22 cellular contexts compared by ENCODE assay signal in genomic region chr18:3284501-3284900, GRCh38. TPM values are rescaled to one million over a fixed set of nuclear protein-coding genes. Genes with fewer than 3 reads are reported as not detected.
DNase-seq lines count a peak whose midpoint lies in the region; ATAC-seq and TF ChIP-seq lines count a peak whose summit lies in the region.
"Had no signal": no experiment of that assay in that cellular context is flagged by ENCODE, and none has a peak within 500 bp of the region (broad histone marks: within the 10 kb centered on the region; RNA-seq: fewer than 3 reads in every experiment).

No MANE protein-coding gene starts in this region.

- H3K23ac ChIP-seq in trophoblast cell (ENCODE audit: low read length), result no peak overlapping the region

- ATAC-seq in HCT116 (no peak), HG02852 (IDR thresholded peaks at IDR 0.05; ENCODE audit: unreplicated experiment) (no peak)
- ATAC-seq: CD8-positive, alpha-beta T cell; K562 had no signal

- CTCF ChIA-PET in HCT116 (lab: Charles Lee), result interaction anchor here (0.6 to 6.5 kb wide), 2 partner anchors 310 to 381 kb away, joined by 3 to 65 read pairs; no protein-coding TSS in a partner anchor
- CTCF ChIA-PET in RWPE1 (lab: Yijun Ruan, JAX), result no interaction called here

- H3K79me2 ChIP-seq in HCT116 (ENCODE audit: insufficient read depth, low read length) (no peaks in the 10 kb centered on the region), trophoblast cell (ENCODE audit: control insufficient read depth, insufficient read depth, low read length, poor library complexity) (no peaks in the 10 kb centered on the region)

- peak overlapping the region; percentile 23 for H2AFZ ChIP-seq in HCT116 (ENCODE audit: low read depth, low read length, poor library complexity, severe bottlenecking)
- H2AFZ ChIP-seq in trophoblast cell (ENCODE audit: insufficient read depth, low read length, poor library complexity), result no peak overlapping the region

- H2BK12ac ChIP-seq in trophoblast cell (ENCODE audit: low read length), result no peak overlapping the region

- no peak overlapping the region for H2BK120ac ChIP-seq in trophoblast cell (ENCODE audit: insufficient read depth, low read length, poor library complexity)

- H3K4me2 ChIP-seq in HCT116 (ENCODE audit: low read length) (peak overlapping the region; percentile 13; the same call in 1 of the 2 replicates), trophoblast cell (ENCODE audit: low read length) (no peak overlapping the region)
- H3K4me2 ChIP-seq: BLaER1, SK-N-SH had no signal

- H3K79me1 ChIP-seq in trophoblast cell (ENCODE audit: low read length), result peaks cover 3% of the 10 kb centered on the region

- no peak overlapping the region for H2AK5ac ChIP-seq in trophoblast cell (ENCODE audit: low read length)

- no peaks in the 10 kb centered on the region for H3K27me3 ChIP-seq in HCT116 (ENCODE audit: insufficient read depth, low read length)
- no peaks in the 10 kb centered on the region for H3K27me3 ChIP-seq in trophoblast cell (ENCODE audit: insufficient read depth, low read length)
- H3K27me3 ChIP-seq: BLaER1, MG63 had no signal

- no peak overlapping the region for H3K4me3 ChIP-seq in HCT116 (replicated peaks in 1 of 2; ENCODE audit: low read depth in 1 of 2, low read length in 2 of 2)
- no peak overlapping the region for H3K4me3 ChIP-seq in trophoblast cell (ENCODE audit: low read depth, low read length)
- H3K4me3 ChIP-seq: BLaER1, K562, MG63 had no signal

- peaks cover 15 to 40% of the 10 kb centered on the region in 2 experiments for H3K4me1 ChIP-seq in HCT116 (ENCODE audit: control insufficient read depth in 1 of 2, insufficient read depth in 2 of 2, low read length in 2 of 2)
- H3K4me1 ChIP-seq in trophoblast cell (ENCODE audit: control insufficient read depth in 1 of 2, insufficient read depth in 2 of 2, low read length in 2 of 2), result peaks cover 6 to 12% of the 10 kb centered on the region in 2 experiments

- H2BK5ac ChIP-seq in trophoblast cell (ENCODE audit: low read depth, low read length, poor library complexity), result no peak overlapping the region

- no peaks in the 10 kb centered on the region for H3K9me2 ChIP-seq in HCT116 (ENCODE audit: insufficient read depth)
- H3K9me2 ChIP-seq: SK-N-SH had no signal

- TF ChIP-seq RAD21 in HCT116 (IDR thresholded peaks at IDR 0.05; ENCODE audit: low read depth), result no peak

- H3K18ac ChIP-seq in trophoblast cell (ENCODE audit: low read length), result no peak overlapping the region

- H3K36me3 ChIP-seq in HCT116 (ENCODE audit: control insufficient read depth in 1 of 2, insufficient read depth in 2 of 2, low read length in 2 of 2), result no peaks in the 10 kb centered on the region
- no peaks in the 10 kb centered on the region for H3K36me3 ChIP-seq in trophoblast cell (ENCODE audit: control insufficient read depth in 1 of 2, insufficient read depth in 2 of 2, low read length in 2 of 2)
- H3K36me3 ChIP-seq: BLaER1, MG63 had no signal

- H4K91ac ChIP-seq in trophoblast cell (ENCODE audit: low read depth, low read length), result no peak overlapping the region

- no peak overlapping the region for H4K8ac ChIP-seq in trophoblast cell (ENCODE audit: low read depth, low read length)

- H3K9me3 ChIP-seq in HCT116 (ENCODE audit: control insufficient read depth in 1 of 2, insufficient read depth in 1 of 2, low read depth in 1 of 2, low read length in 2 of 2) (no peaks in the 10 kb centered on the region; a peak in 1 of 4 replicates), trophoblast cell (ENCODE audit: insufficient read depth, low read depth, low read length) (no peaks in the 10 kb centered on the region)
- H3K9me3 ChIP-seq: MG63, SK-N-SH had no signal

- intact Hi-C loops in HCT116 (cut with micrococcal nuclease), result loop anchor here (5.0 kb wide), 1 partner anchor 423 kb away; no protein-coding TSS in a partner anchor

- POLR2A ChIA-PET in HCT116 (lab: Charles Lee) (interaction anchor here (1.8 kb wide), 1 partner anchor 13 kb away, joined by 7 read pairs; no protein-coding TSS in a partner anchor), RWPE1 (lab: Yijun Ruan, JAX; ENCODE audit: low non-redundant PET) (no interaction called here)

- no peaks in the 10 kb centered on the region for H4K20me1 ChIP-seq in HCT116 (ENCODE audit: insufficient read depth)
- H4K20me1 ChIP-seq: BLaER1 had no signal

- H3K14ac ChIP-seq in trophoblast cell (ENCODE audit: low read length), result no peak overlapping the region

- no peak overlapping the region for H3K9ac ChIP-seq in HCT116 (ENCODE audit: low read length)
- H3K9ac ChIP-seq in trophoblast cell (ENCODE audit: low read length), result no peak overlapping the region
- H3K9ac ChIP-seq: BLaER1, SK-N-SH had no signal

- no peak for TF ChIP-seq POLR2A in HCT116 (IDR thresholded peaks at IDR 0.05; ENCODE audit: borderline replicate concordance, extremely low read depth, insufficient read depth, insufficient read length)

- H3K27ac ChIP-seq in HCT116 (ENCODE audit: low read depth, low read length) (no peak overlapping the region), RWPE1 (0 out of 2 replicates have a peak overlapping the region, but pooled peaks have one; percentile 8), trophoblast cell (ENCODE audit: low read depth, low read length) (no peak overlapping the region)
- H3K27ac ChIP-seq: BLaER1 had no signal

- BruUV-seq in HCT116 (replicated peaks; lab: Mats Ljungman, UMichigan), result no TSS peak

- TF ChIP-seq CTCF in HCT116 (IDR thresholded peaks at IDR 0.05 in 2 of 3, conservative IDR thresholded peaks at IDR 0.05 in 1 of 3; ENCODE audit: borderline replicate concordance in 1 of 3, insufficient read depth in 1 of 3, low read depth in 2 of 3, low read length in 2 of 3) (no peak), RWPE1 (conservative IDR thresholded peaks at IDR 0.05; ENCODE audit: low read depth) (no peak)

- H4K12ac ChIP-seq in trophoblast cell (ENCODE audit: low read depth, low read length), result no peak overlapping the region

- no peak overlapping the region for H3K4ac ChIP-seq in trophoblast cell (ENCODE audit: low read depth, low read length)

- RAD21 ChIA-PET in HCT116 (lab: Charles Lee; ENCODE audit: low non-redundant PET in 1 of 2, low total read pairs in 2 of 2, uncharacterized antibody in 2 of 2, unreplicated experiment in 2 of 2), result no interaction called here

- no CpG with 5 or more reads among the region's 9 CpGs for WGBS in trophoblast cell (ENCODE audit: extremely low coverage, insufficient coverage, insufficient read length)

- no peak for DNase-seq in HCT116 (ENCODE audit: low read depth, low spot score)
- DNase-seq in RWPE1 (ENCODE audit: low spot score), result no peak
- peak; percentile 70 for DNase-seq in islet precursor cell
- DNase-seq in trophoblast cell, result peak; percentile 16 to 52
- no peak for DNase-seq in NCI-H82 treated with DMSO at 0.1 percent for 48 hours (lab: John Stamatoyannopoulos, UW; ENCODE audit: unreplicated experiment)
- no peak for DNase-seq in C1 segment of cervical spinal cord (lab: John Stamatoyannopoulos, UW)
- DNase-seq: ACHN; CD8-positive, alpha-beta T cell; GDM1; H7; HFFc6; MG63; NCI-H1417; NCI-H1694 treated with DMSO at 0.1 percent for 48 hours; NCI-H2081 treated with DMSO at 0.1 percent for 48 hours; NCI-H2171 treated with DMSO at 0.1 percent for 48 hours; RPMI8226; SIG-M5 had no signal

TF ChIP-seq in HCT116, 20 proteins besides CTCF, POLR2A, EP300 and RAD21:
- TF ChIP-seq SP1 (IDR thresholded peaks at IDR 0.05; ENCODE audit: low read depth) (no peak), SIN3A (IDR thresholded peaks at IDR 0.05; ENCODE audit: low read depth) (no peak), CEBPB (IDR thresholded peaks at IDR 0.05; ENCODE audit: low read depth) (no peak), CBX3 (IDR thresholded peaks at IDR 0.05; ENCODE audit: low read depth) (no peak), EGR1 (IDR thresholded peaks at IDR 0.05; ENCODE audit: low read depth) (no peak), ZNF274 (IDR thresholded peaks at IDR 0.05; ENCODE audit: low read depth, low read length) (no peak)
- TF ChIP-seq, protein P1, sequence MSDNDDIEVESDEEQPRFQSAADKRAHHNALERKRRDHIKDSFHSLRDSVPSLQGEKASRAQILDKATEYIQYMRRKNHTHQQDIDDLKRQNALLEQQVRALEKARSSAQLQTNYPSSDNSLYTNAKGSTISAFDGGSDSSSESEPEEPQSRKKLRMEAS (IDR thresholded peaks at IDR 0.05), result no peak

RNA-seq across cellular contexts. Expression of gene MYL12B, which starts 22.6 kb away (rescaled TPM):
- total RNA-seq in HCT116 (2021; ENCODE audit: unreplicated experiment), result 403 TPM
- polyA plus RNA-seq in HCT116 (2012), result 450 and 510 TPM in 2 replicates
- 559 and 577 TPM in 2 replicates for polyA plus RNA-seq in trophoblast cell (2013)

RNA-seq across cellular contexts. Expression of gene MYL12A, which starts 36.9 kb away (rescaled TPM):
- 314 TPM for total RNA-seq in HCT116 (2021; ENCODE audit: unreplicated experiment)
- polyA plus RNA-seq in HCT116 (2012), result 288 and 353 TPM in 2 replicates
- 475 and 498 TPM in 2 replicates for polyA plus RNA-seq in trophoblast cell (2013)

Comparison
In these comparisons a context has a peak if more than half of its experiments do, and no peak if none do; other contexts are left out.
1. DNase-seq: peak in islet precursor cell (single experiment) and trophoblast cell (2 of 2); none in HCT116 (single experiment), RWPE1 (single experiment), NCI-H82 treated with DMSO at 0.1 percent for 48 hours (single experiment) and C1 segment of cervical spinal cord (0 of 14).